ENCODE assay signal across 9 cellular contexts in genomic region chr2:33457588-33458247, GRCh38. TPM values are rescaled to one million over a fixed set of nuclear protein-coding genes. Genes with fewer than 3 reads are reported as not detected.
A peak's percentile ranks its signal among the peaks of the same experiment; 100 is the strongest.
DNase-seq lines count a peak whose midpoint lies in the region; ATAC-seq lines count a peak whose summit lies in the region.
"Had no signal": no experiment of that assay in that cellular context is flagged by ENCODE, and none has a peak within 500 bp of the region (broad histone marks: within the 10 kb centered on the region; RNA-seq: fewer than 3 reads in every experiment).

No MANE protein-coding gene starts in this region.

- in situ Hi-C loops in KBM-7 (cut with MboI; ENCODE audit: low pct_unique_long_range_greater_than_20kb, low sequenced_read_pairs), result no loop called here

- peak overlapping the region in 1 of 11 experiments; percentile 33; a peak in 1 of 22 replicates for H3K9ac ChIP-seq in BLaER1 treated with 17β-estradiol and CSF1 and Interleukin-3, amounts not matched to agents 10 nM and 100 nM

- H3K4me3 ChIP-seq in BLaER1 treated with 17β-estradiol and CSF1 and Interleukin-3, amounts not matched to agents 10 nM and 100 nM, result no peak overlapping the region

- H3K36me3 ChIP-seq in BLaER1 treated with 17β-estradiol and CSF1 and Interleukin-3, amounts not matched to agents 10 nM and 100 nM, result no peaks in the 10 kb centered on the region

- H3K27me3 ChIP-seq in BLaER1 treated with 17β-estradiol and CSF1 and Interleukin-3, amounts not matched to agents 10 nM and 100 nM, result no peaks in the 10 kb centered on the region

- peak; percentile 91 for ATAC-seq in GM21528 (IDR thresholded peaks at IDR 0.05; ENCODE audit: low FRiP score, unreplicated experiment)

- DNase-seq in KBM-7 (peak; percentile 70), fibroblast of peridontal ligament (ENCODE audit: extremely low read depth) (peak; percentile 62), NCI-H524 (lab: John Stamatoyannopoulos, UW) (no peak), DMS79 treated with DMSO at 0.1 percent for 48 hours (lab: John Stamatoyannopoulos, UW) (no peak), 8988T (no peak), dermis blood vessel endothelial cell (no peak)

- peaks cover 1 to 11% (median 9%) of the 10 kb centered on the region in 11 experiments for H3K9me3 ChIP-seq in BLaER1 treated with 17β-estradiol and CSF1 and Interleukin-3, amounts not matched to agents 10 nM and 100 nM (replicated peaks in 1 of 11)
- H3K9me3 ChIP-seq: Caco-2 had no signal

- peaks cover 9 to 14% (median 13%) of the 10 kb centered on the region in 10 experiments for H3K4me1 ChIP-seq in BLaER1 treated with 17β-estradiol and CSF1 and Interleukin-3, amounts not matched to agents 10 nM and 100 nM
- H3K4me1 ChIP-seq: Caco-2 had no signal

- peak overlapping the region in 4 of 11 experiments; percentile 10 to 33 (median 24); a peak in 3 of 22 replicates for H3K27ac ChIP-seq in BLaER1 treated with 17β-estradiol and CSF1 and Interleukin-3, amounts not matched to agents 10 nM and 100 nM

- H3K4me2 ChIP-seq in BLaER1 treated with 17β-estradiol and CSF1 and Interleukin-3, amounts not matched to agents 10 nM and 100 nM, result peak overlapping the region; percentile 52 to 76 (median 59)

- no peaks in the 10 kb centered on the region for H4K20me1 ChIP-seq in BLaER1 treated with 17β-estradiol and CSF1 and Interleukin-3, amounts not matched to agents 10 nM and 100 nM

RNA-seq across cellular contexts. Expression of gene RASGRP3, which starts 18.7 kb away (rescaled TPM):
- 202 and 255 TPM in 2 replicates for total RNA-seq in dermis blood vessel endothelial cell

Comparison
In these comparisons a context has a peak if more than half of its experiments do, and no peak if none do; other contexts are left out.
1. DNase-seq: peak in KBM-7 (single experiment) and fibroblast of peridontal ligament (single experiment); none in NCI-H524 (0 of 2), DMS79 treated with DMSO at 0.1 percent for 48 hours (single experiment), 8988T (single experiment) and dermis blood vessel endothelial cell (single experiment).